Comparison of ENCODE assay signal across 9 cellular contexts in the genomic region with DNA sequence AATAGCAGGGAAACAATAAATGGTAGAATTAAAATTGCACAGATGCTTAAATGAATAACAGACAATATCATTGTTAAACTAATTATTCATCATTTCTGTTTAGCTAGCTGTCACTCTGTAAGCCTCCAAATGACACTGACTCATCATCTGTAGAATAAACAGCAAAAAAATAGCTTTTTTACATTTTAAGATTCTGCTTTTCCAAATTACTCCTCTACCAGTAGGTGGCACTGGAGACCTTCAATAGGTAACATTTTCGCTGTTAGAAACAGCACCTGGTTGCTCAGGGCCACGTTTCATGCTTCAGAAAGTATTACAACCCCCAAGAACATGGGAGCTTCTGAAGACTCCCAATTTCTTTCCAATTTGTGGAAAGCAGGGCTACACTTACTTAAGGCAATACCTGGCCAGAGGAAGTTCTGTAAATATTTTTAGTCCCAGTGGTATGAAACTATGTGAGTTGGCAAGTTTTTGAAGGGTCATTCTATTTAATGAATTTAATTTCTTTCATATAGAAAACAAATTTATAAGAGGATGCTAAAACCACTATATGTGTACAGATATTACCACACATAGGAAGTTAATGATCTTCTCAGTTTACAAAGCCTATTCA. TPM values are rescaled to one million over a fixed set of nuclear protein-coding genes. Genes with fewer than 3 reads are reported as not detected.
A peak's percentile ranks its signal among the peaks of the same experiment; 100 is the strongest.
DNase-seq lines count a peak whose midpoint lies in the region; ATAC-seq and TF ChIP-seq lines count a peak whose summit lies in the region.
"Had no signal": no experiment of that assay in that cellular context is flagged by ENCODE, and none has a peak within 500 bp of the region (broad histone marks: within the 10 kb centered on the region; RNA-seq: fewer than 3 reads in every experiment).

No MANE protein-coding gene starts in this region.

- TF ChIP-seq CTCF in neural crest cell (conservative IDR thresholded peaks at IDR 0.05): peak; percentile 89

- H3K27ac Mint-ChIP-seq in neural crest cell (ENCODE audit: unreplicated experiment): no peak overlapping the region

- peak; percentile 78 for ATAC-seq in GM21360 (IDR thresholded peaks at IDR 0.05; ENCODE audit: unreplicated experiment)
- no peak for ATAC-seq in HG03139 (IDR thresholded peaks at IDR 0.05; ENCODE audit: unreplicated experiment)

- peak; percentile 45 for DNase-seq in SIG-M5 treated with dmso at 0.1 percent for 504 hours (lab: John Stamatoyannopoulos, UW; ENCODE audit: unreplicated experiment)
- no peak for DNase-seq in SIG-M5 (lab: John Stamatoyannopoulos, UW)
- DNase-seq in KG1 (lab: John Stamatoyannopoulos, UW): peak; percentile 21
- DNase-seq in RKO (ENCODE audit: low spot score): peak; percentile 80
- DNase-seq in dermis microvascular lymphatic vessel endothelial cell (ENCODE audit: low read depth in 2 of 2): peak; percentile 41 to 69
- peak; percentile 7 for DNase-seq in neural crest cell (ENCODE audit: low read depth, low spot score)

- peaks cover 13% of the 10 kb centered on the region for H3K27me3 Mint-ChIP-seq in neural crest cell (ENCODE audit: low read depth)
- H3K27me3 Mint-ChIP-seq: central memory CD8-positive, alpha-beta T cell had no signal

- no peaks in the 10 kb centered on the region for H3K36me3 Mint-ChIP-seq in neural crest cell (ENCODE audit: low read depth)

- H3K9me3 Mint-ChIP-seq in neural crest cell: no peaks in the 10 kb centered on the region
- H3K9me3 Mint-ChIP-seq: central memory CD8-positive, alpha-beta T cell had no signal

- no peak overlapping the region for H3K4me3 Mint-ChIP-seq in neural crest cell
- H3K4me3 Mint-ChIP-seq: central memory CD8-positive, alpha-beta T cell had no signal

- no peaks in the 10 kb centered on the region for H3K4me1 Mint-ChIP-seq in neural crest cell
- H3K4me1 Mint-ChIP-seq: central memory CD8-positive, alpha-beta T cell had no signal

RNA-seq across cellular contexts. Expression of a gene that starts 45.4 kb away (rescaled TPM):
- total RNA-seq in dermis microvascular lymphatic vessel endothelial cell (0.76 and 1.7 TPM in 2 replicates), neural crest cell (under 0.01 TPM in 2 replicates)
